ENCODE assay signal across 8 cellular contexts in the genomic region with DNA sequence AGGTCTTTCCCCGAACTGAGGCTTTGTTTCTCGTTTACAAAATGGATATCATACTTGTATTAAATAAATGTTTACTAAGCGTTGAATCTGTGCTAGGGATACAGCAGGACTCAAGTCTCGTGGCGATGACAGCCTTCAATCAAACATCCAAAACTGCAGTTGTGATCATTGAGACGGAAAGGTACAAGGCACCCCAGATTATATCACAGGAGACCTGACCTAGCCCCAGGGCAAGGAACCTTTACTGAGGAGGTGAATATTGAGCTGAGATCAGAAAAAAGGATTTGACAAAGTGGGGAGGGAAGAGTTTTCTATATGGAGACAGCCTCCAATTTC. TPM values are rescaled to one million over a fixed set of nuclear protein-coding genes. Genes with fewer than 3 reads are reported as not detected.
DNase-seq lines count a peak whose midpoint lies in the region; ATAC-seq and TF ChIP-seq lines count a peak whose summit lies in the region.

No MANE protein-coding gene starts in this region.

- H3K36me3 ChIP-seq in iPS-15b (ENCODE audit: control insufficient read depth, insufficient read depth, low read length), result peaks cover 16% of the 10 kb centered on the region

- DNase-seq in HFFc6 (no peak), ecto neural progenitor cell (ENCODE audit: low spot score) (no peak), middle frontal gyrus (ENCODE audit: extremely low spot score, low spot score) (no peak)
- DNase-seq in activated CD8-positive, alpha-beta T cell treated with anti-CD3 and anti-CD28 coated beads, Interleukin-2, amount 10 ng/mL, durations not matched to agents 7 days and 5 days, result no peak
- DNase-seq in stimulated activated naive B cell treated with anti-CD40 and anti-IgM and Interleukin-4, amounts not matched to agents 10 μg/mL and 1 μg/mL and 100 μg/mL, for 72 hours, result no peak

- peak overlapping the region; percentile 91 for H3K27ac Mint-ChIP-seq in HFFc6
- H3K27ac Mint-ChIP-seq in activated CD8-positive, alpha-beta T cell treated with anti-CD3 and anti-CD28 coated beads, Interleukin-2, amount 10 ng/mL, durations not matched to agents 7 days and 5 days, result peak overlapping the region; percentile 90
- H3K27ac Mint-ChIP-seq in stimulated activated naive B cell treated with anti-CD40 and anti-IgM and Interleukin-4, amounts not matched to agents 10 μg/mL and 1 μg/mL and 100 μg/mL, for 72 hours, result peak overlapping the region; percentile 99

- no peaks in the 10 kb centered on the region for H3K27me3 Mint-ChIP-seq in HFFc6 (ENCODE audit: insufficient read depth)
- no peaks in the 10 kb centered on the region for H3K27me3 Mint-ChIP-seq in activated CD8-positive, alpha-beta T cell treated with anti-CD3 and anti-CD28 coated beads, Interleukin-2, amount 10 ng/mL, durations not matched to agents 7 days and 5 days (ENCODE audit: low read depth)
- H3K27me3 Mint-ChIP-seq in stimulated activated naive B cell treated with anti-CD40 and anti-IgM and Interleukin-4, amounts not matched to agents 10 μg/mL and 1 μg/mL and 100 μg/mL, for 72 hours, result peaks cover 11% of the 10 kb centered on the region in 2 donors

- H3K4me3 Mint-ChIP-seq in HFFc6, result peak overlapping the region; percentile 85
- peak overlapping the region; percentile 85 for H3K4me3 Mint-ChIP-seq in activated CD8-positive, alpha-beta T cell treated with anti-CD3 and anti-CD28 coated beads, Interleukin-2, amount 10 ng/mL, durations not matched to agents 7 days and 5 days
- H3K4me3 Mint-ChIP-seq in stimulated activated naive B cell treated with anti-CD40 and anti-IgM and Interleukin-4, amounts not matched to agents 10 μg/mL and 1 μg/mL and 100 μg/mL, for 72 hours, result peak overlapping the region; percentile 94 to 99

- no peaks in the 10 kb centered on the region for H3K9me3 Mint-ChIP-seq in HFFc6
- no peaks in the 10 kb centered on the region for H3K9me3 Mint-ChIP-seq in activated CD8-positive, alpha-beta T cell treated with anti-CD3 and anti-CD28 coated beads, Interleukin-2, amount 10 ng/mL, durations not matched to agents 7 days and 5 days (ENCODE audit: insufficient read depth)
- no peaks in the 10 kb centered on the region for H3K9me3 Mint-ChIP-seq in stimulated activated naive B cell treated with anti-CD40 and anti-IgM and Interleukin-4, amounts not matched to agents 10 μg/mL and 1 μg/mL and 100 μg/mL, for 72 hours

- peak overlapping the region; percentile 94 for H3K4me3 ChIP-seq in iPS-15b (ENCODE audit: low read depth, low read length)

- TF ChIP-seq CTCF in HFFc6 (IDR thresholded peaks at IDR 0.05), result no peak

- H3K9ac ChIP-seq in iPS-15b (ENCODE audit: low read depth, low read length), result peak overlapping the region; percentile 93

- H3K4me1 ChIP-seq in iPS-15b (ENCODE audit: control insufficient read depth, insufficient read depth, low read length), result peaks cover 3% of the 10 kb centered on the region

- no peaks in the 10 kb centered on the region for H3K27me3 ChIP-seq in iPS-15b (ENCODE audit: control insufficient read depth, insufficient read depth, low read length)

- H3K36me3 Mint-ChIP-seq in HFFc6 (ENCODE audit: low read depth), result peaks cover 5% of the 10 kb centered on the region; the same call in 1 of the 2 replicates
- H3K36me3 Mint-ChIP-seq in activated CD8-positive, alpha-beta T cell treated with anti-CD3 and anti-CD28 coated beads, Interleukin-2, amount 10 ng/mL, durations not matched to agents 7 days and 5 days (ENCODE audit: low read depth), result peaks cover 14% of the 10 kb centered on the region
- peaks cover 10 to 12% of the 10 kb centered on the region in 2 donors for H3K36me3 Mint-ChIP-seq in stimulated activated naive B cell treated with anti-CD40 and anti-IgM and Interleukin-4, amounts not matched to agents 10 μg/mL and 1 μg/mL and 100 μg/mL, for 72 hours

- CTCF ChIA-PET in activated CD8-positive, alpha-beta T cell treated with anti-CD3 and anti-CD28 coated beads, Interleukin-2, amount 10 ng/mL, durations not matched to agents 7 days and 5 days (lab: Charles Lee), result interaction anchor here (0.8 to 2.1 kb wide), 6 partner anchors 34 to 335 kb away, joined by 3 to 12 read pairs (median 3); no protein-coding TSS in a partner anchor

- peak; percentile 32 for ATAC-seq in activated CD8-positive, alpha-beta T cell treated with anti-CD3 and anti-CD28 coated beads, Interleukin-2, amount 10 ng/mL, durations not matched to agents 7 days and 5 days
- ATAC-seq in stimulated activated naive B cell treated with anti-CD40 and anti-IgM and Interleukin-4, amounts not matched to agents 10 μg/mL and 1 μg/mL and 100 μg/mL, for 72 hours (replicated peaks), result peak; percentile 30 to 40
- ATAC-seq in HG03439 (IDR thresholded peaks at IDR 0.05; ENCODE audit: unreplicated experiment) (no peak), GM19023 (IDR thresholded peaks at IDR 0.05; ENCODE audit: unreplicated experiment) (no peak)

- H3K4me1 Mint-ChIP-seq in HFFc6 (ENCODE audit: low read depth), result peaks cover 29% of the 10 kb centered on the region
- H3K4me1 Mint-ChIP-seq in activated CD8-positive, alpha-beta T cell treated with anti-CD3 and anti-CD28 coated beads, Interleukin-2, amount 10 ng/mL, durations not matched to agents 7 days and 5 days (ENCODE audit: low read depth), result peaks cover 28% of the 10 kb centered on the region
- peaks cover 16 to 25% of the 10 kb centered on the region in 2 donors for H3K4me1 Mint-ChIP-seq in stimulated activated naive B cell treated with anti-CD40 and anti-IgM and Interleukin-4, amounts not matched to agents 10 μg/mL and 1 μg/mL and 100 μg/mL, for 72 hours

- H3K9me3 ChIP-seq in iPS-15b (ENCODE audit: control insufficient read depth, insufficient read depth, low read length), result no peaks in the 10 kb centered on the region

- POLR2A ChIA-PET in activated CD8-positive, alpha-beta T cell treated with anti-CD3 and anti-CD28 coated beads, Interleukin-2, amount 10 ng/mL, durations not matched to agents 7 days and 5 days (lab: Charles Lee), result interaction anchor here (0.9 to 1.6 kb wide), 3 partner anchors 24 to 284 kb away, joined by 4 to 5 read pairs (median 4); no protein-coding TSS in a partner anchor

RNA-seq across cellular contexts. Expression of a gene that starts 0.5 kb away (rescaled TPM):
- 10 to 100 TPM; 20.4 to 25.9 (median 23.7) TPM for total RNA-seq in HFFc6 (2021; fragmentation: NEBNext Ultra II Directional; extraction: Animal tissue kit (Norgen Biotek cat#: 25700))
- 10 to 100 TPM; 20.5 to 22.7 TPM for total RNA-seq in activated CD8-positive, alpha-beta T cell treated with anti-CD3 and anti-CD28 coated beads, Interleukin-2, amount 10 ng/mL, durations not matched to agents 7 days and 5 days

Comparison
In these comparisons a context has a peak if more than half of its experiments do, and no peak if none do; other contexts are left out.
1. ATAC-seq: peak in activated CD8-positive, alpha-beta T cell treated with anti-CD3 and anti-CD28 coated beads, Interleukin-2, amount 10 ng/mL, durations not matched to agents 7 days and 5 days (single experiment) and stimulated activated naive B cell treated with anti-CD40 and anti-IgM and Interleukin-4, amounts not matched to agents 10 μg/mL and 1 μg/mL and 100 μg/mL, for 72 hours (2 of 2); none in HG03439 (single experiment) and GM19023 (single experiment).
2. Peak in every context shown above with its lines, with median percentiles within 50 percentile points of each other: H3K27ac Mint-ChIP-seq and H3K4me3 Mint-ChIP-seq.